Comparison of ENCODE assay signal across 8 cellular contexts in the genomic region with DNA sequence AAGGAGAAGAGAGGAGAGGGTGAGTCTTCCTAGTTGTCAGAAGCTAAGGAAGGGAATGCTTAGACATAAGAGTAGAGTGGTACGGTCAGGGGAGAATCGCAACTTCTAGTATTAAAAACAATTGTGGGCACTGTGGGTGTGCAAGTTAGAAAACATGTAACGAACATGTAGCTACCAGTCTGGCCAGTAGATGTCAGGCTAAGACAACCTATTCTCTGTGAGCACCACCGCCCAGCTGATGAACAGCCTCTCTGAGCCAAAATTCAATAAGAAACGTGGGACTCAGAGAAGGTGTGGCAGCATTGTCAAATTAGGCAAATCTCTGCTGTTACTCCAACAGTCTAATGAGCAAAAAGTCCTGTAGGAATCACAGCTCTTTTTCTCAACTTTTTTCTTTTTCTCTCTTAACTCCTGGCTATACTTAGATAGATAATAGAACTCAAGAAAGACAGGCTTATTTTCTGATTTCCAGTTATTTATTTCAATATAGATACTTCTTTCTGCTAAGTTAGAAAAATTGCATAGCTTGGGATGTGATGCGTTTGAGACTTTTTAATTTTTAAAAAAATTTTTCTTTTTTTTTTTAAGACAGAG.
DNase-seq lines count a peak whose midpoint lies in the region; ATAC-seq, FAIRE-seq and TF ChIP-seq lines count a peak whose summit lies in the region.

No MANE protein-coding gene starts in this region.

- peak; percentile 71 for FAIRE-seq in TTC549 (lab: Jason Lieb, UNC)

- no peak for TF ChIP-seq POLR2A in body of pancreas (IDR thresholded peaks at IDR 0.05)

- H3K4me1 ChIP-seq in body of pancreas (peaks cover 26% of the 10 kb centered on the region), iPS DF 6.9 (ENCODE audit: control insufficient read depth, insufficient read depth, low read length) (0 out of 2 replicates have a peak, but pooled peaks cover 3% of the 10 kb centered on the region)

- H3K4me3 ChIP-seq in body of pancreas (no peak overlapping the region), iPS DF 6.9 (ENCODE audit: low read length) (no peak overlapping the region)

- intact Hi-C loops in body of pancreas (cut with DNase I) = loop anchor here (10.0 kb wide), 1 partner anchor 999 kb away; the partner anchor contains the start of gene URAD

- no peaks in the 10 kb centered on the region for H3K9me3 ChIP-seq in body of pancreas
- no peaks in the 10 kb centered on the region for H3K9me3 ChIP-seq in iPS DF 6.9 (ENCODE audit: control insufficient read depth, insufficient read depth, low read length)

- H3K27me3 ChIP-seq in body of pancreas (no peaks in the 10 kb centered on the region), iPS DF 6.9 (ENCODE audit: control insufficient read depth, insufficient read depth, low read length) (no peaks in the 10 kb centered on the region)

- TF ChIP-seq CTCF in body of pancreas (IDR thresholded peaks at IDR 0.05) = peak; percentile 56 to 92 (median 89)

- H3K36me3 ChIP-seq in body of pancreas (replicated peaks in 1 of 2; ENCODE audit: insufficient read depth in 1 of 2, low read depth in 2 of 2) (no peaks in the 10 kb centered on the region), iPS DF 6.9 (ENCODE audit: control insufficient read depth, insufficient read depth, low read length) (no peaks in the 10 kb centered on the region)

- peak; percentile 72 for DNase-seq in GF-D8 (lab: John Stamatoyannopoulos, UW)
- peak; percentile 11 for DNase-seq in NCI-H2029 treated with DMSO at 0.1 percent for 48 hours (lab: John Stamatoyannopoulos, UW)
- DNase-seq in body of pancreas = peak; percentile 83 to 89 (median 84)
- peak; percentile 74 for DNase-seq in iPS DF 6.9 (ENCODE audit: low read depth, low spot score)
- DNase-seq in stimulated activated CD4-positive, alpha-beta T cell treated with anti-CD3 and anti-CD28 coated beads, Interleukin-12 subunit alpha, Interleukin-12 subunit beta, amount 100 ng/mL, for 48 hours (ENCODE audit: low read depth in 2 of 3, low spot score in 1 of 3) = peak; percentile 46 to 83 (median 56)

- H3K27ac ChIP-seq in body of pancreas = no peak overlapping the region
- H3K27ac ChIP-seq in iPS DF 6.9 (ENCODE audit: low read length) = no peak overlapping the region

- peak; percentile 78 for ATAC-seq in HG02610 (IDR thresholded peaks at IDR 0.05; ENCODE audit: unreplicated experiment)
- ATAC-seq in body of pancreas = peak; percentile 57
- ATAC-seq in GM19452 (IDR thresholded peaks at IDR 0.05; ENCODE audit: unreplicated experiment) = no peak

- 4 to 5% methylated on average over 6 of the region's 6 CpGs for whole genome bisulfite sequencing in body of pancreas, 2 donors
- no CpG with 5 or more reads among the region's 6 CpGs for WGBS in iPS DF 6.9 (ENCODE audit: insufficient coverage, insufficient read length)

Comparison
In these comparisons a context has a peak if more than half of its experiments do, and no peak if none do; other contexts are left out.
1. DNase-seq: peak in every context shown above with its lines; median percentile 84 in body of pancreas; 74 in iPS DF 6.9; 72 in GF-D8; 56 in stimulated activated CD4-positive, alpha-beta T cell treated with anti-CD3 and anti-CD28 coated beads, Interleukin-12 subunit alpha, Interleukin-12 subunit beta, amount 100 ng/mL, for 48 hours; 11 in NCI-H2029 treated with DMSO at 0.1 percent for 48 hours.